7 cellular contexts compared by ENCODE assay signal in the genomic region with DNA sequence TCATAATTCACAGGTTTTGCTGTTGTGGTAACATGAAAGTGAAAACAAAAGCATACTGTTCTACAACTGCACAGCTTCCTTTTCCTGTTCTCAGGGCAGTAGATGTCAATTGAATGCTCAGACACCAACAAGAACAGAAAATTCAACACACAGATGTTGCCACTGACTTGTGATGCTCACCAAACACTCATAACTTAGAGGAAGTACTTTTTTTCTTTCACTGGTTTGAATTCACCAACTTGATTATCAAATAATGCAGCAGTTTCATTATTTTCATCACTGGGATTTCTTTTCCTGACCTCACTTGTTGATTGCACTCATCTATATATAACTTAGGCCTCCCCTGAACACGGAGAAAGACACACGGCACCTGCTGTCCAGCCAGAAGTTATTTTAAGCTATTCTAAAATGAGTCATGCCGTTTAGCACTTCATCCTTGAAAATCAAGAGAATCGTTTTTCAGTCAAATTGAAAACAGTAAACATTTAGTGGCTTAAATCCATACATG. TPM values are rescaled to one million over a fixed set of nuclear protein-coding genes. Genes with fewer than 3 reads are reported as not detected.
A peak's percentile ranks its signal among the peaks of the same experiment; 100 is the strongest.
DNase-seq lines count a peak whose midpoint lies in the region; ATAC-seq and TF ChIP-seq lines count a peak whose summit lies in the region.

No MANE protein-coding gene starts in this region.

- H3K9me2 ChIP-seq in GM23248 (ENCODE audit: insufficient read depth): no peaks in the 10 kb centered on the region

- peak overlapping the region; percentile 74 for H3K9ac ChIP-seq in GM23248

- H4K20me1 ChIP-seq in GM23248 (ENCODE audit: insufficient read depth): no peaks in the 10 kb centered on the region

- BruUV-seq in A673 (replicated peaks; lab: Mats Ljungman, UMichigan): no TSS peak

- no peaks in the 10 kb centered on the region for H3K79me2 ChIP-seq in GM23248 (ENCODE audit: insufficient read depth)

- DNase-seq in GM23248 (peak; percentile 70), M059J (ENCODE audit: low read depth) (peak; percentile 61), brain microvascular endothelial cell (peak; percentile 40), NCI-H774 (lab: John Stamatoyannopoulos, UW) (no peak), A673 (ENCODE audit: low spot score) (no peak)

- no peaks in the 10 kb centered on the region for H3K27me3 ChIP-seq in GM23248 (replicated peaks; ENCODE audit: insufficient read depth)
- no peaks in the 10 kb centered on the region for H3K27me3 ChIP-seq in brain microvascular endothelial cell (replicated peaks)
- no peaks in the 10 kb centered on the region for H3K27me3 ChIP-seq in A673 (replicated peaks; ENCODE audit: insufficient read depth, low read depth, low read length, poor library complexity)

- ATAC-seq in GM18511 (IDR thresholded peaks at IDR 0.05; ENCODE audit: unreplicated experiment): peak; percentile 78

- no peaks in the 10 kb centered on the region for H3K36me3 ChIP-seq in GM23248 (ENCODE audit: low read depth)
- H3K36me3 ChIP-seq in brain microvascular endothelial cell (replicated peaks): no peaks in the 10 kb centered on the region
- H3K36me3 ChIP-seq in mesodermal cell (ENCODE audit: control insufficient read depth, insufficient read depth, low read length): no peaks in the 10 kb centered on the region
- no peaks in the 10 kb centered on the region for H3K36me3 ChIP-seq in A673 (ENCODE audit: insufficient read depth, low read length, poor library complexity, severe bottlenecking)

- TF ChIP-seq CTCF in brain microvascular endothelial cell (IDR thresholded peaks at IDR 0.05; ENCODE audit: low read depth, low read length, missing control alignments): no peak
- TF ChIP-seq CTCF in A673 (conservative IDR thresholded peaks at IDR 0.05; ENCODE audit: low read depth, low read length): no peak

- H3K4me1 ChIP-seq in GM23248 (ENCODE audit: insufficient read depth) (peaks cover 27% of the 10 kb centered on the region), mesodermal cell (ENCODE audit: control insufficient read depth, insufficient read depth, low read length, poor library complexity, severe bottlenecking) (peaks cover 16% of the 10 kb centered on the region), A673 (ENCODE audit: insufficient read depth, low read length, poor library complexity, severe bottlenecking) (no peaks in the 10 kb centered on the region)

- CTCF ChIA-PET in A673 (lab: Charles Lee): no interaction called here

- 1 to 9% methylated on average over 4 of the region's 4 CpGs for WGBS in GM23248 (ENCODE audit: low coverage in 1 of 2, low lambda C conversion rate in 2 of 2, missing lambda C conversion rate in 2 of 2), 2 experiments
- 73 to 84% methylated on average over 3 of the region's 4 CpGs for WGBS in mesodermal cell (ENCODE audit: insufficient coverage in 2 of 2), 2 experiments

- H3K27ac ChIP-seq in GM23248 (peak overlapping the region; percentile 81), brain microvascular endothelial cell (peak overlapping the region; percentile 66), mesodermal cell (ENCODE audit: low read depth, low read length, severe bottlenecking) (peak overlapping the region; percentile 59), A673 (ENCODE audit: low read depth, low read length, poor library complexity, severe bottlenecking) (no peak overlapping the region)

- H3F3A ChIP-seq in GM23248 (ENCODE audit: insufficient read depth): peaks cover 23% of the 10 kb centered on the region

- in situ Hi-C loops in GM23248 (cut with MboI) (no loop called here), brain microvascular endothelial cell (cut with HindIII; ENCODE audit: low pct_ligation_motif_present, low sequenced_read_pairs) (no loop called here)

- H2AFZ ChIP-seq in GM23248: no peak overlapping the region

- H3K4me3 ChIP-seq in GM23248 (peak overlapping the region; percentile 58; the same call in 1 of the 2 replicates), brain microvascular endothelial cell (ENCODE audit: low read depth, low read length) (no peak overlapping the region), mesodermal cell (ENCODE audit: extremely low read depth, insufficient read depth, low read length, poor library complexity, severe bottlenecking) (no peak overlapping the region), A673 (ENCODE audit: low read depth, low read length, poor library complexity, severe bottlenecking) (no peak overlapping the region)

- intact Hi-C loops in A673 (cut with micrococcal nuclease; ENCODE audit: unreplicated experiment): no loop called here

- H3K4me2 ChIP-seq in GM23248 (ENCODE audit: unreplicated experiment): peak overlapping the region; percentile 83

- H3K9me3 ChIP-seq in GM23248 (ENCODE audit: low read depth): no peaks in the 10 kb centered on the region
- no peaks in the 10 kb centered on the region for H3K9me3 ChIP-seq in mesodermal cell (ENCODE audit: control insufficient read depth, low read length)
- H3K9me3 ChIP-seq in A673 (ENCODE audit: low read depth, low read length, poor library complexity, severe bottlenecking): no peaks in the 10 kb centered on the region

- POLR2A ChIA-PET in A673 (lab: Charles Lee; ENCODE audit: low non-redundant PET): no interaction called here

RNA-seq across cellular contexts. Expression of gene TXLNB, which starts 1.0 kb away (rescaled TPM):
- total RNA-seq in GM23248 (2014; rRNA removed; shearing (Covaris generic)): 0.13 and 0.22 TPM in 2 replicates
- polyA plus RNA-seq in GM23248 (2016; fragmentation: Nextera tagmentation; extraction: Ambion mirVana): 0.23 TPM in 1 of 2 replicates, not detected in the other
- 0.10 and 0.17 TPM in 2 replicates for total RNA-seq in M059J (2014; rRNA removed; shearing (Covaris generic))
- polyA plus RNA-seq in mesodermal cell (2013, experiment 1 of 2): 0.44 TPM
- 0.51 TPM for polyA plus RNA-seq in mesodermal cell (2013, experiment 2 of 2)
- not detected in 2 replicates for total RNA-seq in A673 (2021)

Comparison
In these comparisons a context has a peak if more than half of its experiments do, and no peak if none do; other contexts are left out.
1. DNase-seq: peak in GM23248 (single experiment), M059J (single experiment) and brain microvascular endothelial cell (single experiment); none in NCI-H774 (single experiment) and A673 (single experiment).